11 cellular contexts compared by ENCODE assay signal in genomic region chr20:45611054-45611453, GRCh38. TPM values are rescaled to one million over a fixed set of nuclear protein-coding genes. Genes with fewer than 3 reads are reported as not detected.
DNase-seq lines count a peak whose midpoint lies in the region; ATAC-seq and TF ChIP-seq lines count a peak whose summit lies in the region.
"Had no signal": no experiment of that assay in that cellular context is flagged by ENCODE, and none has a peak within 500 bp of the region (broad histone marks: within the 10 kb centered on the region; RNA-seq: fewer than 3 reads in every experiment).

No MANE protein-coding gene starts in this region.

- no peak overlapping the region for H2AK5ac ChIP-seq in mesendoderm (ENCODE audit: low read length)

- POLR2A ChIA-PET in activated CD4-positive, alpha-beta memory T cell treated with anti-CD3 and anti-CD28 coated beads for 36 hours (lab: Charles Lee), result interaction anchor here (0.9 kb wide), 1 partner anchor 140 kb away, joined by 3 read pairs; no protein-coding TSS in a partner anchor
- POLR2A ChIA-PET in activated CD4-positive, alpha-beta memory T cell treated with anti-CD3 and anti-CD28 coated beads, Interleukin-2, amount 10 ng/mL, durations not matched to agents 7 days and 5 days (lab: Charles Lee), result no interaction called here

- CTCF ChIA-PET in activated CD4-positive, alpha-beta memory T cell treated with anti-CD3 and anti-CD28 coated beads for 36 hours (lab: Charles Lee), result interaction anchor here (1.2 to 3.1 kb wide), 2 partner anchors 18 to 160 kb away, joined by 6 to 16 read pairs; partner anchors contain the start of gene WFDC10A
- CTCF ChIA-PET in activated CD4-positive, alpha-beta memory T cell treated with anti-CD3 and anti-CD28 coated beads, Interleukin-2, amount 10 ng/mL, durations not matched to agents 7 days and 5 days (lab: Charles Lee), result no interaction called here

- no peak overlapping the region for H4K8ac ChIP-seq in mesendoderm (ENCODE audit: low read depth, low read length)

- no peak overlapping the region for H3K4me2 ChIP-seq in mesendoderm (ENCODE audit: low read length)

- intact Hi-C loops in activated CD4-positive, alpha-beta memory T cell treated with anti-CD3 and anti-CD28 coated beads for 36 hours (cut with micrococcal nuclease), result loop anchor here (1.0 kb wide), 1 partner anchor 141 kb away; no protein-coding TSS in a partner anchor

- peaks cover 3% of the 10 kb centered on the region for H3K36me3 Mint-ChIP-seq in activated CD4-positive, alpha-beta memory T cell treated with anti-CD3 and anti-CD28 coated beads for 36 hours
- no peaks in the 10 kb centered on the region for H3K36me3 Mint-ChIP-seq in activated CD4-positive, alpha-beta memory T cell treated with anti-CD3 and anti-CD28 coated beads, Interleukin-2, amount 10 ng/mL, durations not matched to agents 7 days and 5 days (ENCODE audit: low read depth)

- TF ChIP-seq CTCF in fibroblast of villous mesenchyme (IDR thresholded peaks at IDR 0.05; ENCODE audit: insufficient read depth, low read depth, low read length), result no peak

- in situ Hi-C loops in SK-MEL-5 (cut with HindIII; ENCODE audit: low pct_unique_long_range_greater_than_20kb, low sequenced_read_pairs), result no loop called here

- no peaks in the 10 kb centered on the region for H3K36me3 ChIP-seq in mesendoderm (ENCODE audit: control insufficient read depth, insufficient read depth, low read length)
- H3K36me3 ChIP-seq: Peyer's patch had no signal

- no peak overlapping the region for H3K4ac ChIP-seq in mesendoderm (ENCODE audit: low read depth, low read length)

- no peak overlapping the region for H2BK5ac ChIP-seq in mesendoderm (ENCODE audit: low read length)

- no peak overlapping the region for H2BK15ac ChIP-seq in mesendoderm (replicated peaks; ENCODE audit: low read depth)

- H3K9ac ChIP-seq in mesendoderm (ENCODE audit: low read length), result no peak overlapping the region

- WGBS in mesendoderm (ENCODE audit: extremely low coverage, insufficient coverage, low lambda C conversion rate), result no CpG with 5 or more reads among the region's 4 CpGs

- ATAC-seq in GM18511 (IDR thresholded peaks at IDR 0.05; ENCODE audit: unreplicated experiment) (no peak), HG02970 (IDR thresholded peaks at IDR 0.05; ENCODE audit: low FRiP score, unreplicated experiment) (no peak)

- H3K27me3 ChIP-seq in mesendoderm (ENCODE audit: insufficient read depth, low read length, poor library complexity), result no peaks in the 10 kb centered on the region
- H3K27me3 ChIP-seq: Peyer's patch had no signal

- no peak overlapping the region for H4K5ac ChIP-seq in mesendoderm (ENCODE audit: low read length)

- no peak overlapping the region for H2BK120ac ChIP-seq in mesendoderm (ENCODE audit: low read depth, low read length)

- H3K4me1 Mint-ChIP-seq in activated CD4-positive, alpha-beta memory T cell treated with anti-CD3 and anti-CD28 coated beads for 36 hours (ENCODE audit: low read depth), result peaks cover 17% of the 10 kb centered on the region
- peaks cover 5% of the 10 kb centered on the region for H3K4me1 Mint-ChIP-seq in activated CD4-positive, alpha-beta memory T cell treated with anti-CD3 and anti-CD28 coated beads, Interleukin-2, amount 10 ng/mL, durations not matched to agents 7 days and 5 days

- peak; percentile 82 for DNase-seq in activated CD4-positive, alpha-beta memory T cell treated with anti-CD3 and anti-CD28 coated beads for 36 hours
- no peak for DNase-seq in activated CD4-positive, alpha-beta memory T cell treated with anti-CD3 and anti-CD28 coated beads, Interleukin-2, amount 10 ng/mL, durations not matched to agents 7 days and 5 days
- DNase-seq in SK-MEL-5 (ENCODE audit: low read depth, low spot score) (peak; percentile 17), fibroblast of villous mesenchyme (ENCODE audit: low read depth) (peak; percentile 90), mesendoderm (no peak)
- DNase-seq in stimulated activated CD8-positive, alpha-beta memory T cell treated with anti-CD3 and anti-CD28 coated beads, Interleukin-4, amount 100 ng/mL, for 48 hours, result peak; percentile 64
- DNase-seq: amygdala, Peyer's patch had no signal

- no peak overlapping the region for H3K27ac ChIP-seq in mesendoderm (ENCODE audit: low read depth, low read length)
- H3K27ac ChIP-seq: Peyer's patch had no signal

- H3K56ac ChIP-seq in mesendoderm (ENCODE audit: low read length), result no peak overlapping the region

- H3K4me3 Mint-ChIP-seq in activated CD4-positive, alpha-beta memory T cell treated with anti-CD3 and anti-CD28 coated beads for 36 hours, result no peak overlapping the region
- no peak overlapping the region for H3K4me3 Mint-ChIP-seq in activated CD4-positive, alpha-beta memory T cell treated with anti-CD3 and anti-CD28 coated beads, Interleukin-2, amount 10 ng/mL, durations not matched to agents 7 days and 5 days
- H3K4me3 Mint-ChIP-seq: CD4-positive, CD25-positive, alpha-beta regulatory T cell had no signal

- H3K4me3 ChIP-seq in fibroblast of villous mesenchyme (ENCODE audit: low read depth, low read length), result no peak overlapping the region
- H3K4me3 ChIP-seq in mesendoderm (ENCODE audit: low read length), result no peak overlapping the region
- H3K4me3 ChIP-seq: Peyer's patch had no signal

- no peaks in the 10 kb centered on the region for H3K79me1 ChIP-seq in mesendoderm (ENCODE audit: low read length)

- peaks cover 12% of the 10 kb centered on the region for H3K9me3 Mint-ChIP-seq in activated CD4-positive, alpha-beta memory T cell treated with anti-CD3 and anti-CD28 coated beads for 36 hours
- peaks cover 6% of the 10 kb centered on the region for H3K9me3 Mint-ChIP-seq in activated CD4-positive, alpha-beta memory T cell treated with anti-CD3 and anti-CD28 coated beads, Interleukin-2, amount 10 ng/mL, durations not matched to agents 7 days and 5 days

- H3K18ac ChIP-seq in mesendoderm (ENCODE audit: low read length), result no peak overlapping the region

- no peak overlapping the region for H3K23ac ChIP-seq in mesendoderm (ENCODE audit: low read length)

- H3K79me2 ChIP-seq in mesendoderm (ENCODE audit: control insufficient read depth, insufficient read depth, low read length), result no peaks in the 10 kb centered on the region

- H3K4me1 ChIP-seq in mesendoderm (ENCODE audit: control insufficient read depth, low read depth, low read length), result no peaks in the 10 kb centered on the region
- H3K4me1 ChIP-seq: Peyer's patch had no signal

- H3K27ac Mint-ChIP-seq in activated CD4-positive, alpha-beta memory T cell treated with anti-CD3 and anti-CD28 coated beads for 36 hours, result no peak overlapping the region
- no peak overlapping the region for H3K27ac Mint-ChIP-seq in activated CD4-positive, alpha-beta memory T cell treated with anti-CD3 and anti-CD28 coated beads, Interleukin-2, amount 10 ng/mL, durations not matched to agents 7 days and 5 days
- H3K27ac Mint-ChIP-seq: CD4-positive, CD25-positive, alpha-beta regulatory T cell had no signal

- H3K27me3 Mint-ChIP-seq in activated CD4-positive, alpha-beta memory T cell treated with anti-CD3 and anti-CD28 coated beads for 36 hours, result peaks cover 28% of the 10 kb centered on the region
- H3K27me3 Mint-ChIP-seq in activated CD4-positive, alpha-beta memory T cell treated with anti-CD3 and anti-CD28 coated beads, Interleukin-2, amount 10 ng/mL, durations not matched to agents 7 days and 5 days, result no peaks in the 10 kb centered on the region

RNA-seq across cellular contexts. Expression of gene WFDC10A, which starts 18.5 kb away (rescaled TPM):
- total RNA-seq in activated CD4-positive, alpha-beta memory T cell treated with anti-CD3 and anti-CD28 coated beads for 36 hours, result not detected
- not detected for total RNA-seq in activated CD4-positive, alpha-beta memory T cell treated with anti-CD3 and anti-CD28 coated beads, Interleukin-2, amount 10 ng/mL, durations not matched to agents 7 days and 5 days
- total RNA-seq in SK-MEL-5 (2014; rRNA removed; shearing (Covaris generic)), result not detected in 2 replicates
- not detected in 2 replicates for polyA plus RNA-seq in SK-MEL-5 (2015; cell fraction: cytosol; rRNA removed)
- not detected in 2 replicates for polyA plus RNA-seq in SK-MEL-5 (2015; cell fraction: nucleus; rRNA removed)
- not detected in 2 replicates for total RNA-seq in fibroblast of villous mesenchyme
- 0.79 TPM for polyA plus RNA-seq in mesendoderm (2013, experiment 1 of 2)
- polyA plus RNA-seq in mesendoderm (2013, experiment 2 of 2), result 0.67 TPM
- total RNA-seq: CD4-positive, CD25-positive, alpha-beta regulatory T cell; Peyer's patch had no signal
- polyA plus RNA-seq: CD4-positive, CD25-positive, alpha-beta regulatory T cell had no signal

RNA-seq across cellular contexts. Expression of gene WFDC9, which starts 20.0 kb away (rescaled TPM):
- total RNA-seq in activated CD4-positive, alpha-beta memory T cell treated with anti-CD3 and anti-CD28 coated beads for 36 hours, result not detected
- total RNA-seq in activated CD4-positive, alpha-beta memory T cell treated with anti-CD3 and anti-CD28 coated beads, Interleukin-2, amount 10 ng/mL, durations not matched to agents 7 days and 5 days, result not detected
- total RNA-seq in SK-MEL-5 (2014; rRNA removed; shearing (Covaris generic)), result not detected in 2 replicates
- not detected in 2 replicates for polyA plus RNA-seq in SK-MEL-5 (2015; cell fraction: cytosol; rRNA removed)
- not detected in 2 replicates for polyA plus RNA-seq in SK-MEL-5 (2015; cell fraction: nucleus; rRNA removed)
- total RNA-seq in fibroblast of villous mesenchyme, result not detected in 2 replicates
- polyA plus RNA-seq in mesendoderm (2013, experiment 1 of 2), result 0.07 TPM
- polyA plus RNA-seq in mesendoderm (2013, experiment 2 of 2), result not detected
- total RNA-seq: CD4-positive, CD25-positive, alpha-beta regulatory T cell; Peyer's patch had no signal
- polyA plus RNA-seq: CD4-positive, CD25-positive, alpha-beta regulatory T cell had no signal

RNA-seq across cellular contexts. Expression of gene WFDC8, which starts 32.0 kb away (rescaled TPM):
- total RNA-seq in activated CD4-positive, alpha-beta memory T cell treated with anti-CD3 and anti-CD28 coated beads for 36 hours, result not detected
- total RNA-seq in activated CD4-positive, alpha-beta memory T cell treated with anti-CD3 and anti-CD28 coated beads, Interleukin-2, amount 10 ng/mL, durations not matched to agents 7 days and 5 days, result not detected
- not detected in 2 replicates for total RNA-seq in SK-MEL-5 (2014; rRNA removed; shearing (Covaris generic))
- polyA plus RNA-seq in SK-MEL-5 (2015; cell fraction: cytosol; rRNA removed), result not detected in 2 replicates
- not detected in 2 replicates for polyA plus RNA-seq in SK-MEL-5 (2015; cell fraction: nucleus; rRNA removed)
- total RNA-seq in fibroblast of villous mesenchyme, result not detected in 2 replicates
- polyA plus RNA-seq in mesendoderm (2013, experiment 1 of 2), result 0.20 TPM
- polyA plus RNA-seq in mesendoderm (2013, experiment 2 of 2), result 0.18 TPM
- total RNA-seq: CD4-positive, CD25-positive, alpha-beta regulatory T cell; Peyer's patch had no signal
- polyA plus RNA-seq: CD4-positive, CD25-positive, alpha-beta regulatory T cell had no signal

RNA-seq across cellular contexts. Expression of gene WFDC11, which starts 59.0 kb away (rescaled TPM):
- total RNA-seq in activated CD4-positive, alpha-beta memory T cell treated with anti-CD3 and anti-CD28 coated beads for 36 hours, result not detected
- total RNA-seq in activated CD4-positive, alpha-beta memory T cell treated with anti-CD3 and anti-CD28 coated beads, Interleukin-2, amount 10 ng/mL, durations not matched to agents 7 days and 5 days, result not detected
- total RNA-seq in SK-MEL-5 (2014; rRNA removed; shearing (Covaris generic)), result not detected in 2 replicates
- not detected in 2 replicates for polyA plus RNA-seq in SK-MEL-5 (2015; cell fraction: cytosol; rRNA removed)
- polyA plus RNA-seq in SK-MEL-5 (2015; cell fraction: nucleus; rRNA removed), result not detected in 2 replicates
- total RNA-seq in fibroblast of villous mesenchyme, result not detected in 2 replicates
- not detected for polyA plus RNA-seq in mesendoderm (2013, experiment 1 of 2)
- polyA plus RNA-seq in mesendoderm (2013, experiment 2 of 2), result not detected
- total RNA-seq: CD4-positive, CD25-positive, alpha-beta regulatory T cell; Peyer's patch had no signal
- polyA plus RNA-seq: CD4-positive, CD25-positive, alpha-beta regulatory T cell had no signal

Comparison
In these comparisons a context has a peak if more than half of its experiments do, and no peak if none do; other contexts are left out.
1. DNase-seq: peak in activated CD4-positive, alpha-beta memory T cell treated with anti-CD3 and anti-CD28 coated beads for 36 hours (single experiment), SK-MEL-5 (single experiment), fibroblast of villous mesenchyme (single experiment) and stimulated activated CD8-positive, alpha-beta memory T cell treated with anti-CD3 and anti-CD28 coated beads, Interleukin-4, amount 100 ng/mL, for 48 hours (single experiment); none in activated CD4-positive, alpha-beta memory T cell treated with anti-CD3 and anti-CD28 coated beads, Interleukin-2, amount 10 ng/mL, durations not matched to agents 7 days and 5 days (single experiment) and mesendoderm (single experiment).